ENCODE assay signal across 15 cellular contexts in the genomic region with DNA sequence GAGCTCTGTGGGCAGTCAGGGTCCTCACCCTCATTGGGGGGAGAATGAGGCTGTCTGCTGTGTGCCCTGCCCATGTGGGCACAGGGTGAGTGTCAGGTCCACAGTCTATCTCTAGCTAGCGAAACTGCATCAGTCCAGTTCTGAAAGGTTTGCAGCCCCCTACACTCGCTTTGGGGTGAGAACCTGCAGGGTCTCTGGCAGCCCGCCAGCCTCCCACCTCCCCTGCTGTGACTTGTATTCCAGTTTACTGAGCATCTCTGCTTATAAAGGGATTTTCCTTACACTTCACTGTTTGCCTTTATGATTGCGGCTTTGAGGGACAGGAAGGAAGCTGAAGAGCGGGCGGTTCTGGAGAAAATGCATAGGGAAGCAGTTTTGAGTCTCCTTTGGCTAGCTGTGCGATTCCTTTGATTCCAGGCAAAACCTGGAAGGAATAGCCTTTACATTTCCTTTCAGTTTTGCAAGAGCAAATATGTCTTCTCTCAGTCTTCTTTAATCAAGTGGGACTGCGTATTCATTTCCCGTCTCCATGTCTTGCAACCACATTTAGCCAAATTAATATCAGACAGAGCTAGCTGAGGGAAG.
DNase-seq lines count a peak whose midpoint lies in the region; ATAC-seq and TF ChIP-seq lines count a peak whose summit lies in the region.
"Had no signal": no experiment of that assay in that cellular context is flagged by ENCODE, and none has a peak within 500 bp of the region (broad histone marks: within the 10 kb centered on the region; RNA-seq: fewer than 3 reads in every experiment).

No MANE protein-coding gene starts in this region.

- H3K4ac ChIP-seq in trophoblast cell (ENCODE audit: low read depth, low read length) (no peak overlapping the region), H9 (ENCODE audit: low read depth, low read length) (no peak overlapping the region)

- H3K27ac ChIP-seq in A673 (ENCODE audit: low read depth, low read length, poor library complexity, severe bottlenecking) (peak overlapping the region; percentile 59), GM23248 (no peak overlapping the region), lower lobe of right lung (peak overlapping the region; percentile 49), caudate nucleus (ENCODE audit: low read depth, low read length) (no peak overlapping the region), trophoblast cell (ENCODE audit: low read depth, low read length) (no peak overlapping the region), H9 (ENCODE audit: insufficient read length, low read depth, low read length) (no peak overlapping the region), vagina (no peak overlapping the region)
- H3K27ac ChIP-seq: BLaER1, psoas muscle, RWPE1 had no signal

- H3K9me3 Mint-ChIP-seq in H9: no peaks in the 10 kb centered on the region

- no peak overlapping the region for H3K23ac ChIP-seq in trophoblast cell (ENCODE audit: low read length)
- H3K23ac ChIP-seq in H9 (ENCODE audit: insufficient read length, low read depth, low read length): no peak overlapping the region

- H2AK5ac ChIP-seq in trophoblast cell (ENCODE audit: low read length) (no peak overlapping the region), H9 (ENCODE audit: insufficient read length, low read length) (no peak overlapping the region)

- no peak overlapping the region for H2BK15ac ChIP-seq in H9 (ENCODE audit: low read depth, low read length)

- no peak overlapping the region for H3K9ac ChIP-seq in GM23248
- no peak overlapping the region for H3K9ac ChIP-seq in endocrine pancreas (ENCODE audit: control insufficient read depth, insufficient read depth, low read length)
- no peak overlapping the region for H3K9ac ChIP-seq in trophoblast cell (ENCODE audit: low read length)
- H3K9ac ChIP-seq in H9 (ENCODE audit: extremely low read depth, insufficient read length, low read length): no peak overlapping the region
- H3K9ac ChIP-seq: BLaER1 had no signal

- ATAC-seq in lower lobe of right lung: no peak

- H2BK20ac ChIP-seq in H9 (ENCODE audit: low read depth, low read length, poor library complexity, severe bottlenecking): no peak overlapping the region

- peaks cover 15 to 40% of the 10 kb centered on the region in 2 experiments for H3K4me1 Mint-ChIP-seq in H9

- no peak overlapping the region for H3T11ph ChIP-seq in H9 (ENCODE audit: low read length)

- H3K4me1 ChIP-seq in A673 (ENCODE audit: insufficient read depth, low read length, poor library complexity, severe bottlenecking) (peaks cover 18% of the 10 kb centered on the region), GM23248 (ENCODE audit: insufficient read depth) (no peaks in the 10 kb centered on the region), endocrine pancreas (ENCODE audit: control insufficient read depth, insufficient read depth, low read length) (no peaks in the 10 kb centered on the region), lower lobe of right lung (peaks cover 47% of the 10 kb centered on the region), trophoblast cell (ENCODE audit: control insufficient read depth in 1 of 2, insufficient read depth in 2 of 2, low read length in 2 of 2) (no peaks in the 10 kb centered on the region), H9 (ENCODE audit: insufficient read depth, low read length) (no peaks in the 10 kb centered on the region), vagina (peaks cover 25% of the 10 kb centered on the region)

- peak; percentile 54 for DNase-seq in A673 (ENCODE audit: low spot score)
- no peak for DNase-seq in GM23248
- DNase-seq in lower lobe of right lung: no peak
- no peak for DNase-seq in caudate nucleus (lab: John Stamatoyannopoulos, UW)
- no peak for DNase-seq in trophoblast cell
- DNase-seq in H9: no peak
- no peak for DNase-seq in vagina (ENCODE audit: extremely low spot score in 2 of 2)
- DNase-seq: activated CD4-positive, alpha-beta T cell treated with anti-CD3 and anti-CD28 coated beads, Interleukin-2, amount 50 U/mL, for 1 hour; erythroblast; KG1; NCI-H1436; psoas muscle had no signal

- no peak overlapping the region for H2BK12ac ChIP-seq in trophoblast cell (ENCODE audit: low read length)
- H2BK12ac ChIP-seq in H9 (ENCODE audit: insufficient read length, low read depth, low read length): no peak overlapping the region

- no TSS peak for BruUV-seq in A673 (replicated peaks; lab: Mats Ljungman, UMichigan)

- no peak overlapping the region for H3K4me3 Mint-ChIP-seq in H9

- TF ChIP-seq POLR2A in vagina (IDR thresholded peaks at IDR 0.05): no peak

- H4K91ac ChIP-seq in trophoblast cell (ENCODE audit: low read depth, low read length) (no peak overlapping the region), H9 (ENCODE audit: insufficient read length, low read depth, low read length) (no peak overlapping the region)

- H4K8ac ChIP-seq in trophoblast cell (ENCODE audit: low read depth, low read length): no peak overlapping the region
- H4K8ac ChIP-seq in H9 (replicated peaks; ENCODE audit: insufficient read length, low read depth, low read length): no peak overlapping the region

- H3K36me3 Mint-ChIP-seq in H9 (ENCODE audit: insufficient read depth in 1 of 3, low read depth in 3 of 3): no peaks in the 10 kb centered on the region; a peak in 1 of 7 replicates

- H3K27ac Mint-ChIP-seq in H9: no peak overlapping the region

- H3K79me2 ChIP-seq in GM23248 (ENCODE audit: insufficient read depth) (peaks cover 44% of the 10 kb centered on the region), trophoblast cell (ENCODE audit: control insufficient read depth, insufficient read depth, low read length, poor library complexity) (no peaks in the 10 kb centered on the region), H9 (ENCODE audit: insufficient read depth, low read length) (no peaks in the 10 kb centered on the region)

- H3K9me2 ChIP-seq in GM23248 (ENCODE audit: insufficient read depth): no peaks in the 10 kb centered on the region

- no peaks in the 10 kb centered on the region for H3K79me1 ChIP-seq in trophoblast cell (ENCODE audit: low read length)
- no peaks in the 10 kb centered on the region for H3K79me1 ChIP-seq in H9 (ENCODE audit: insufficient read depth, low read depth, low read length, poor library complexity, severe bottlenecking)

- H3F3A ChIP-seq in GM23248 (ENCODE audit: insufficient read depth): peaks cover 3% of the 10 kb centered on the region; the same call in 1 of the 2 replicates

- H2AFZ ChIP-seq in GM23248 (0 out of 2 replicates have a peak overlapping the region, but pooled peaks have one; percentile 43), trophoblast cell (ENCODE audit: insufficient read depth, low read length, poor library complexity) (no peak overlapping the region), H9 (ENCODE audit: low read length) (no peak overlapping the region)

- H2BK5ac ChIP-seq in trophoblast cell (ENCODE audit: low read depth, low read length, poor library complexity) (no peak overlapping the region), H9 (ENCODE audit: insufficient read length, low read length) (no peak overlapping the region)

- no peak overlapping the region for H4K5ac ChIP-seq in H9 (ENCODE audit: insufficient read length, low read depth, low read length)

- H3K23me2 ChIP-seq in H9 (ENCODE audit: insufficient read length, low read depth, low read length, poor library complexity, severe bottlenecking): no peaks in the 10 kb centered on the region

- no peak overlapping the region for H3K56ac ChIP-seq in H9 (ENCODE audit: insufficient read length, low read depth, low read length)

- TF ChIP-seq CTCF in A673 (conservative IDR thresholded peaks at IDR 0.05; ENCODE audit: low read depth, low read length) (no peak), lower lobe of right lung (IDR thresholded peaks at IDR 0.05) (no peak), H9 (conservative IDR thresholded peaks at IDR 0.05) (no peak), vagina (IDR thresholded peaks at IDR 0.05) (no peak)

- WGBS in GM23248 (ENCODE audit: low coverage in 1 of 2, low lambda C conversion rate in 2 of 2, missing lambda C conversion rate in 2 of 2), 2 experiments: 30 to 41% methylated on average over 9 of the region's 9 CpGs
- no CpG with 5 or more reads among the region's 9 CpGs for WGBS in trophoblast cell (ENCODE audit: extremely low coverage, insufficient coverage, insufficient read length)
- no CpG with 5 or more reads among the region's 9 CpGs for WGBS in H9 (ENCODE audit: extremely low coverage, insufficient read length, low lambda C conversion rate)

- POLR2A ChIA-PET in A673 (lab: Charles Lee; ENCODE audit: low non-redundant PET): interaction anchor here (0.6 to 0.7 kb wide), 3 partner anchors 48 to 1210 kb away, joined by 3 read pairs; no protein-coding TSS in a partner anchor

- no peaks in the 10 kb centered on the region for H4K20me1 ChIP-seq in GM23248 (ENCODE audit: insufficient read depth)
- no peaks in the 10 kb centered on the region for H4K20me1 ChIP-seq in H9 (ENCODE audit: control insufficient read depth, insufficient read depth, insufficient read length)

- CTCF ChIA-PET in A673 (lab: Charles Lee): interaction anchor here (1.5 kb wide), 1 partner anchor 75 kb away, joined by 12 read pairs; the partner anchor contains the start of gene SUFU

- no peaks in the 10 kb centered on the region for H3K9me3 ChIP-seq in A673 (ENCODE audit: low read depth, low read length, poor library complexity, severe bottlenecking)
- no peaks in the 10 kb centered on the region for H3K9me3 ChIP-seq in GM23248 (ENCODE audit: low read depth)
- no peaks in the 10 kb centered on the region for H3K9me3 ChIP-seq in endocrine pancreas (ENCODE audit: control insufficient read depth, low read length)
- H3K9me3 ChIP-seq in lower lobe of right lung: no peaks in the 10 kb centered on the region
- H3K9me3 ChIP-seq in trophoblast cell (ENCODE audit: insufficient read depth, low read depth, low read length): no peaks in the 10 kb centered on the region
- no peaks in the 10 kb centered on the region for H3K9me3 ChIP-seq in H9 (ENCODE audit: control insufficient read depth, low read depth, low read length)
- H3K9me3 ChIP-seq in vagina: no peaks in the 10 kb centered on the region
- H3K9me3 ChIP-seq: BLaER1, psoas muscle had no signal

- H2BK120ac ChIP-seq in trophoblast cell (ENCODE audit: insufficient read depth, low read length, poor library complexity): no peak overlapping the region
- H2BK120ac ChIP-seq in H9 (ENCODE audit: low read depth, low read length, poor library complexity, severe bottlenecking): no peak overlapping the region

- in situ Hi-C loops in GM23248 (cut with MboI): no loop called here

- intact Hi-C loops in A673 (cut with micrococcal nuclease; ENCODE audit: unreplicated experiment): no loop called here
- intact Hi-C loops in lower lobe of right lung (cut with DNase I): no loop called here
- intact Hi-C loops in vagina (cut with DNase I): no loop called here

- H3K27me3 Mint-ChIP-seq in H9 (ENCODE audit: low read depth): peaks cover 29% of the 10 kb centered on the region

- H4K12ac ChIP-seq in trophoblast cell (ENCODE audit: low read depth, low read length): no peak overlapping the region

- H3K4me2 ChIP-seq in GM23248 (ENCODE audit: unreplicated experiment): no peak overlapping the region
- no peak overlapping the region for H3K4me2 ChIP-seq in trophoblast cell (ENCODE audit: low read length)
- no peak overlapping the region for H3K4me2 ChIP-seq in H9 (ENCODE audit: insufficient read depth, insufficient read length, low read length)
- H3K4me2 ChIP-seq: BLaER1 had no signal

- H3K14ac ChIP-seq in trophoblast cell (ENCODE audit: low read length) (no peak overlapping the region), H9 (ENCODE audit: insufficient read depth, low read length) (no peak overlapping the region)

- H3K18ac ChIP-seq in trophoblast cell (ENCODE audit: low read length) (no peak overlapping the region), H9 (ENCODE audit: insufficient read length, low read depth, low read length) (no peak overlapping the region)

- H3K4me3 ChIP-seq in A673 (ENCODE audit: low read depth, low read length, poor library complexity, severe bottlenecking) (no peak overlapping the region), GM23248 (0 out of 2 replicates have a peak overlapping the region, but pooled peaks have one; percentile 9), endocrine pancreas (ENCODE audit: control insufficient read depth, insufficient read depth, low read length) (peak overlapping the region; percentile 47), lower lobe of right lung (peak overlapping the region; percentile 0), trophoblast cell (ENCODE audit: low read depth, low read length) (no peak overlapping the region), vagina (peak overlapping the region in 1 of 2 donors; percentile 12)
- H3K4me3 ChIP-seq: BLaER1, psoas muscle had no signal

- no peaks in the 10 kb centered on the region for H3K27me3 ChIP-seq in A673 (replicated peaks; ENCODE audit: insufficient read depth, low read depth, low read length, poor library complexity)
- H3K27me3 ChIP-seq in GM23248 (replicated peaks; ENCODE audit: insufficient read depth): no peaks in the 10 kb centered on the region
- no peaks in the 10 kb centered on the region for H3K27me3 ChIP-seq in endocrine pancreas (ENCODE audit: control insufficient read depth, insufficient read depth, low read length)
- H3K27me3 ChIP-seq in lower lobe of right lung (ENCODE audit: low read depth): no peaks in the 10 kb centered on the region
- no peaks in the 10 kb centered on the region for H3K27me3 ChIP-seq in trophoblast cell (ENCODE audit: insufficient read depth, low read length)
- H3K27me3 ChIP-seq in H9 (ENCODE audit: insufficient read depth, low read length): no peaks in the 10 kb centered on the region
- H3K27me3 ChIP-seq in vagina: no peaks in the 10 kb centered on the region
- H3K27me3 ChIP-seq: BLaER1 had no signal

- H3K36me3 ChIP-seq in A673 (ENCODE audit: insufficient read depth, low read length, poor library complexity, severe bottlenecking) (no peaks in the 10 kb centered on the region), GM23248 (ENCODE audit: low read depth) (no peaks in the 10 kb centered on the region), endocrine pancreas (ENCODE audit: control insufficient read depth, insufficient read depth, low read length) (no peaks in the 10 kb centered on the region), lower lobe of right lung (no peaks in the 10 kb centered on the region), trophoblast cell (ENCODE audit: control insufficient read depth in 1 of 2, insufficient read depth in 2 of 2, low read length in 2 of 2) (peaks cover 0 to 2% of the 10 kb centered on the region in 2 experiments), vagina (no peaks in the 10 kb centered on the region)
- H3K36me3 ChIP-seq: BLaER1 had no signal

Comparison
In these comparisons a context has a peak if more than half of its experiments do, and no peak if none do; other contexts are left out.
1. H3K27ac ChIP-seq: peak in A673 (single experiment) and lower lobe of right lung (single experiment); none in GM23248 (single experiment), caudate nucleus (single experiment), trophoblast cell (single experiment), H9 (single experiment) and vagina (single experiment).
2. H3K4me3 ChIP-seq: peak in GM23248 (single experiment), endocrine pancreas (single experiment) and lower lobe of right lung (single experiment); none in A673 (single experiment) and trophoblast cell (single experiment).